ENCODE assay signal across 1 cellular context in the genomic region with DNA sequence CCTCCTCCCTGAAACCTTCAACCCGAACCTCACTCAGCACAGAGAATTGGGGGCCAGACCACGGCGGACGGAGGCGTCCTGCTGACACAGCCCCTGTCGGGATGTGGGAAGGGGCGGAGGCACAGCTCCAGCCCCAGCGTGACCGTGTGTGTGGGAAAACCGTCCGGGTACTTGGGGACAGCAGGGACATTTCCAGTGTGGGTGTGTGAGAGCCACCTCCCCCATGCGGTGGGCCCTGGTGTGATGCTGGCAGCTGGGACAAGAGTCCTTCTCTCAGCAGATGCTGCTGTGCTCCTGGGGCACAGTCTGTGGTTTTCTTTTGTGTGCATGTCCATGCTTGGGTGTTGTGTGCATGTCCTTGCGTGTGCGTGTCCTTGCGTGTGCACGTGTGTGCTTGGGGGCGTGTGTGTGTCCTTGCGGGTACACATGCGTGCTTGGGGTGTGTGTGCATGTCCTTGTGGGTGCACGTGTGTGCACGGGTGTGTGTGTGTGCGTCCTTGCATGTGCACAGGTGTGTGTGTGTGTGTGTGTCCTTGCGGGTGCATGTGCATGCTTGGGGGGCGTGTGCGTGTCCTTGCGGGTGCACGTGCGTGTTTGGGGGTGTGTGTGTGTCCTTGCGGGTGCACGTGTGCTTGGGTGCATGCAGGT.
TF ChIP-seq lines count a peak whose summit lies in the region.

No MANE protein-coding gene starts in this region.

TF ChIP-seq in GM12878, 131 proteins besides CTCF, POLR2A, EP300 and RAD21:
- TF ChIP-seq BACH1 (IDR thresholded peaks at IDR 0.05; ENCODE audit: borderline replicate concordance) = no peak
- TF ChIP-seq, protein P1, sequence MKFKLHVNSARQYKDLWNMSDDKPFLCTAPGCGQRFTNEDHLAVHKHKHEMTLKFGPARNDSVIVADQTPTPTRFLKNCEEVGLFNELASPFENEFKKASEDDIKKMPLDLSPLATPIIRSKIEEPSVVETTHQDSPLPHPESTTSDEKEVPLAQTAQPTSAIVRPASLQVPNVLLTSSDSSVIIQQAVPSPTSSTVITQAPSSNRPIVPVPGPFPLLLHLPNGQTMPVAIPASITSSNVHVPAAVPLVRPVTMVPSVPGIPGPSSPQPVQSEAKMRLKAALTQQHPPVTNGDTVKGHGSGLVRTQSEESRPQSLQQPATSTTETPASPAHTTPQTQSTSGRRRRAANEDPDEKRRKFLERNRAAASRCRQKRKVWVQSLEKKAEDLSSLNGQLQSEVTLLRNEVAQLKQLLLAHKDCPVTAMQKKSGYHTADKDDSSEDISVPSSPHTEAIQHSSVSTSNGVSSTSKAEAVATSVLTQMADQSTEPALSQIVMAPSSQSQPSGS (IDR thresholded peaks at IDR 0.05; ENCODE audit: low read length) = no peak
- TF ChIP-seq PAX8 (IDR thresholded peaks at IDR 0.05) = no peak
- no peak for TF ChIP-seq NR2C2 (IDR thresholded peaks at IDR 0.05; ENCODE audit: borderline replicate concordance, control insufficient read depth, insufficient read length, low read depth)
- TF ChIP-seq, protein P2, sequence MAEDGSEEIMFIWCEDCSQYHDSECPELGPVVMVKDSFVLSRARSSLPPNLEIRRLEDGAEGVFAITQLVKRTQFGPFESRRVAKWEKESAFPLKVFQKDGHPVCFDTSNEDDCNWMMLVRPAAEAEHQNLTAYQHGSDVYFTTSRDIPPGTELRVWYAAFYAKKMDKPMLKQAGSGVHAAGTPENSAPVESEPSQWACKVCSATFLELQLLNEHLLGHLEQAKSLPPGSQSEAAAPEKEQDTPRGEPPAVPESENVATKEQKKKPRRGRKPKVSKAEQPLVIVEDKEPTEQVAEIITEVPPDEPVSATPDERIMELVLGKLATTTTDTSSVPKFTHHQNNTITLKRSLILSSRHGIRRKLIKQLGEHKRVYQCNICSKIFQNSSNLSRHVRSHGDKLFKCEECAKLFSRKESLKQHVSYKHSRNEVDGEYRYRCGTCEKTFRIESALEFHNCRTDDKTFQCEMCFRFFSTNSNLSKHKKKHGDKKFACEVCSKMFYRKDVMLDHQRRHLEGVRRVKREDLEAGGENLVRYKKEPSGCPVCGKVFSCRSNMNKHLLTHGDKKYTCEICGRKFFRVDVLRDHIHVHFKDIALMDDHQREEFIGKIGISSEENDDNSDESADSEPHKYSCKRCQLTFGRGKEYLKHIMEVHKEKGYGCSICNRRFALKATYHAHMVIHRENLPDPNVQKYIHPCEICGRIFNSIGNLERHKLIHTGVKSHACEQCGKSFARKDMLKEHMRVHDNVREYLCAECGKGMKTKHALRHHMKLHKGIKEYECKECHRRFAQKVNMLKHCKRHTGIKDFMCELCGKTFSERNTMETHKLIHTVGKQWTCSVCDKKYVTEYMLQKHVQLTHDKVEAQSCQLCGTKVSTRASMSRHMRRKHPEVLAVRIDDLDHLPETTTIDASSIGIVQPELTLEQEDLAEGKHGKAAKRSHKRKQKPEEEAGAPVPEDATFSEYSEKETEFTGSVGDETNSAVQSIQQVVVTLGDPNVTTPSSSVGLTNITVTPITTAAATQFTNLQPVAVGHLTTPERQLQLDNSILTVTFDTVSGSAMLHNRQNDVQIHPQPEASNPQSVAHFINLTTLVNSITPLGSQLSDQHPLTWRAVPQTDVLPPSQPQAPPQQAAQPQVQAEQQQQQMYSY (CRISPR knock-in tag; IDR thresholded peaks at IDR 0.05) = no peak
- no peak for TF ChIP-seq CEBPB (IDR thresholded peaks at IDR 0.05; ENCODE audit: borderline replicate concordance in 1 of 2, low read depth in 2 of 2, low read length in 2 of 2)
- no peak for TF ChIP-seq MYC (IDR thresholded peaks at IDR 0.05; ENCODE audit: insufficient read depth, insufficient read length, insufficient replicate concordance, low read length, severe bottlenecking)
- no peak for TF ChIP-seq HDAC2 (IDR thresholded peaks at IDR 0.05)
- TF ChIP-seq, protein P3, sequence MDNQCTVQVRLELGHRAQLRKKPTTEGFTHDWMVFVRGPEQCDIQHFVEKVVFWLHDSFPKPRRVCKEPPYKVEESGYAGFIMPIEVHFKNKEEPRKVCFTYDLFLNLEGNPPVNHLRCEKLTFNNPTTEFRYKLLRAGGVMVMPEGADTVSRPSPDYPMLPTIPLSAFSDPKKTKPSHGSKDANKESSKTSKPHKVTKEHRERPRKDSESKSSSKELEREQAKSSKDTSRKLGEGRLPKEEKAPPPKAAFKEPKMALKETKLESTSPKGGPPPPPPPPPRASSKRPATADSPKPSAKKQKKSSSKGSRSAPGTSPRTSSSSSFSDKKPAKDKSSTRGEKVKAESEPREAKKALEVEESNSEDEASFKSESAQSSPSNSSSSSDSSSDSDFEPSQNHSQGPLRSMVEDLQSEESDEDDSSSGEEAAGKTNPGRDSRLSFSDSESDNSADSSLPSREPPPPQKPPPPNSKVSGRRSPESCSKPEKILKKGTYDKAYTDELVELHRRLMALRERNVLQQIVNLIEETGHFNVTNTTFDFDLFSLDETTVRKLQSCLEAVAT (IDR thresholded peaks at IDR 0.05) = no peak
- TF ChIP-seq HCFC1 (IDR thresholded peaks at IDR 0.05; ENCODE audit: low read length) = no peak
- TF ChIP-seq, protein P4, sequence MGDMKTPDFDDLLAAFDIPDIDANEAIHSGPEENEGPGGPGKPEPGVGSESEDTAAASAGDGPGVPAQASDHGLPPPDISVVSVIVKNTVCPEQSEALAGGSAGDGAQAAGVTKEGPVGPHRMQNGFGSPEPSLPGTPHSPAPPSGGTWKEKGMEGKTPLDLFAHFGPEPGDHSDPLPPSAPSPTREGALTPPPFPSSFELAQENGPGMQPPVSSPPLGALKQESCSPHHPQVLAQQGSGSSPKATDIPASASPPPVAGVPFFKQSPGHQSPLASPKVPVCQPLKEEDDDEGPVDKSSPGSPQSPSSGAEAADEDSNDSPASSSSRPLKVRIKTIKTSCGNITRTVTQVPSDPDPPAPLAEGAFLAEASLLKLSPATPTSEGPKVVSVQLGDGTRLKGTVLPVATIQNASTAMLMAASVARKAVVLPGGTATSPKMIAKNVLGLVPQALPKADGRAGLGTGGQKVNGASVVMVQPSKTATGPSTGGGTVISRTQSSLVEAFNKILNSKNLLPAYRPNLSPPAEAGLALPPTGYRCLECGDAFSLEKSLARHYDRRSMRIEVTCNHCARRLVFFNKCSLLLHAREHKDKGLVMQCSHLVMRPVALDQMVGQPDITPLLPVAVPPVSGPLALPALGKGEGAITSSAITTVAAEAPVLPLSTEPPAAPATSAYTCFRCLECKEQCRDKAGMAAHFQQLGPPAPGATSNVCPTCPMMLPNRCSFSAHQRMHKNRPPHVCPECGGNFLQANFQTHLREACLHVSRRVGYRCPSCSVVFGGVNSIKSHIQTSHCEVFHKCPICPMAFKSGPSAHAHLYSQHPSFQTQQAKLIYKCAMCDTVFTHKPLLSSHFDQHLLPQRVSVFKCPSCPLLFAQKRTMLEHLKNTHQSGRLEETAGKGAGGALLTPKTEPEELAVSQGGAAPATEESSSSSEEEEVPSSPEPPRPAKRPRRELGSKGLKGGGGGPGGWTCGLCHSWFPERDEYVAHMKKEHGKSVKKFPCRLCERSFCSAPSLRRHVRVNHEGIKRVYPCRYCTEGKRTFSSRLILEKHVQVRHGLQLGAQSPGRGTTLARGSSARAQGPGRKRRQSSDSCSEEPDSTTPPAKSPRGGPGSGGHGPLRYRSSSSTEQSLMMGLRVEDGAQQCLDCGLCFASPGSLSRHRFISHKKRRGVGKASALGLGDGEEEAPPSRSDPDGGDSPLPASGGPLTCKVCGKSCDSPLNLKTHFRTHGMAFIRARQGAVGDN (IDR thresholded peaks at IDR 0.05) = no peak
- no peak for TF ChIP-seq WRNIP1 (IDR thresholded peaks at IDR 0.05; ENCODE audit: borderline replicate concordance, low read depth, low read length)
- TF ChIP-seq, protein P5, sequence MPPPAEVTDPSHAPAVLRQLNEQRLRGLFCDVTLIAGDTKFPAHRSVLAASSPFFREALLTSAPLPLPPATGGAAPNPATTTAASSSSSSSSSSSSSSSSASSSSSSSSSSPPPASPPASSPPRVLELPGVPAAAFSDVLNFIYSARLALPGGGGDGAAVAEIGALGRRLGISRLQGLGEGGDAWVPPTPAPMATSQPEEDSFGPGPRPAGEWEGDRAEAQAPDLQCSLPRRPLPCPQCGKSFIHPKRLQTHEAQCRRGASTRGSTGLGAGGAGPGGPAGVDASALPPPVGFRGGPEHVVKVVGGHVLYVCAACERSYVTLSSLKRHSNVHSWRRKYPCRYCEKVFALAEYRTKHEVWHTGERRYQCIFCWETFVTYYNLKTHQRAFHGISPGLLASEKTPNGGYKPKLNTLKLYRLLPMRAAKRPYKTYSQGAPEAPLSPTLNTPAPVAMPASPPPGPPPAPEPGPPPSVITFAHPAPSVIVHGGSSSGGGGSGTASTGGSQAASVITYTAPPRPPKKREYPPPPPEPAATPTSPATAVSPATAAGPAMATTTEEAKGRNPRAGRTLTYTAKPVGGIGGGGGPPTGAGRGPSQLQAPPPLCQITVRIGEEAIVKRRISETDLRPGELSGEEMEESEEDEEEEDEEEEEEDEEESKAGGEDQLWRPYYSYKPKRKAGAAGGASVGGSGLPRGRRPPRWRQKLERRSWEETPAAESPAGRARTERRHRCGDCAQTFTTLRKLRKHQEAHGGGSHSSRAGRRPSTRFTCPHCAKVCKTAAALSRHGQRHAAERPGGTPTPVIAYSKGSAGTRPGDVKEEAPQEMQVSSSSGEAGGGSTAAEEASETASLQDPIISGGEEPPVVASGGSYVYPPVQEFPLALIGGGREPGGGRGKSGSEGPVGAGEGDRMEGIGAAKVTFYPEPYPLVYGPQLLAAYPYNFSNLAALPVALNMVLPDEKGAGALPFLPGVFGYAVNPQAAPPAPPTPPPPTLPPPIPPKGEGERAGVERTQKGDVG (CRISPR knock-in tag; IDR thresholded peaks at IDR 0.05) = no peak
- no peak for TF ChIP-seq TCF3 (IDR thresholded peaks at IDR 0.05; ENCODE audit: borderline replicate concordance, insufficient read depth, low read depth, low read length)
- no peak for TF ChIP-seq YBX1 (IDR thresholded peaks at IDR 0.05)
